In genomic region chr9:41272879-41273548, GRCh38 we compare ENCODE assay signal across 8 cellular contexts.
DNase-seq lines count a peak whose midpoint lies in the region; ATAC-seq and TF ChIP-seq lines count a peak whose summit lies in the region.
"Not testable (repeated sequence)": the region's sequence is repeated elsewhere in the genome, so short reads cannot be mapped to it uniquely, and the experiment has no call there.

No MANE protein-coding gene starts in this region.

- H3K27me3 ChIP-seq in Caco-2 (replicated peaks; ENCODE audit: control insufficient read depth, insufficient read depth, low read length); foreskin keratinocyte: not testable (repeated sequence)

- H3K27ac Mint-ChIP-seq in Caco-2 (ENCODE audit: unreplicated experiment); activated naive CD4-positive, alpha-beta T cell treated with anti-CD3 and anti-CD28 coated beads, Interleukin-2, amount 10 ng/mL, durations not matched to agents 7 days and 5 days; naive B cell: not testable (repeated sequence)

- not testable (repeated sequence) for H3K9me3 ChIP-seq in Caco-2

- peak overlapping the region; percentile 27 for H3K4me3 ChIP-seq in Caco-2 (ENCODE audit: low read depth, low read length)

- H3K27ac ChIP-seq in foreskin keratinocyte, result not testable (repeated sequence)

- POLR2A ChIA-PET in Caco-2 (lab: Charles Lee), result not testable (repeated sequence)

- H3K36me3 Mint-ChIP-seq in Caco-2 (ENCODE audit: insufficient read depth, unreplicated experiment); activated naive CD4-positive, alpha-beta T cell treated with anti-CD3 and anti-CD28 coated beads, Interleukin-2, amount 10 ng/mL, durations not matched to agents 7 days and 5 days; naive B cell: not testable (repeated sequence)

- TF ChIP-seq CTCF in Caco-2 (IDR thresholded peaks at IDR 0.05; ENCODE audit: insufficient read depth in 1 of 2, low read depth in 1 of 2, low read length in 1 of 2, severe bottlenecking in 1 of 2, unreplicated experiment in 1 of 2); foreskin keratinocyte (conservative IDR thresholded peaks at IDR 0.05): not testable (repeated sequence)

- not testable (repeated sequence) for BruUV-seq in Caco-2 (replicated peaks; lab: Mats Ljungman, UMichigan)

- H3K4me3 Mint-ChIP-seq in Caco-2 (ENCODE audit: unreplicated experiment), result not testable (repeated sequence)
- H3K4me3 Mint-ChIP-seq in activated naive CD4-positive, alpha-beta T cell treated with anti-CD3 and anti-CD28 coated beads, Interleukin-2, amount 10 ng/mL, durations not matched to agents 7 days and 5 days, result peak overlapping the region; percentile 48
- peak overlapping the region in 3 of 8 donors; percentile 13 to 32 (median 16) for H3K4me3 Mint-ChIP-seq in naive B cell

- CTCF ChIA-PET in Caco-2 (lab: Charles Lee); activated naive CD4-positive, alpha-beta T cell treated with anti-CD3 and anti-CD28 coated beads, Interleukin-2, amount 10 ng/mL, durations not matched to agents 7 days and 5 days (lab: Charles Lee): not testable (repeated sequence)

- in situ Hi-C loops in SK-MEL-5 (cut with HindIII; ENCODE audit: low pct_unique_long_range_greater_than_20kb, low sequenced_read_pairs), result not testable (repeated sequence)

- ATAC-seq in GM19463 (IDR thresholded peaks at IDR 0.05; ENCODE audit: unreplicated experiment) (peak; percentile 28), HG03135 (IDR thresholded peaks at IDR 0.05; ENCODE audit: unreplicated experiment) (peak; percentile 40), foreskin keratinocyte (peak; percentile 32)
- ATAC-seq in naive B cell (ENCODE audit: low read depth in 2 of 2), result not testable (repeated sequence)

- H3K27me3 Mint-ChIP-seq in Caco-2 (ENCODE audit: insufficient read depth, unreplicated experiment); activated naive CD4-positive, alpha-beta T cell treated with anti-CD3 and anti-CD28 coated beads, Interleukin-2, amount 10 ng/mL, durations not matched to agents 7 days and 5 days; naive B cell: not testable (repeated sequence)

- H3K4me1 Mint-ChIP-seq in Caco-2 (ENCODE audit: low read depth, unreplicated experiment); activated naive CD4-positive, alpha-beta T cell treated with anti-CD3 and anti-CD28 coated beads, Interleukin-2, amount 10 ng/mL, durations not matched to agents 7 days and 5 days; naive B cell: not testable (repeated sequence)

- intact Hi-C loops in Caco-2 (cut with micrococcal nuclease; ENCODE audit: unreplicated experiment), result not testable (repeated sequence)

- H3K9me3 Mint-ChIP-seq in Caco-2 (ENCODE audit: unreplicated experiment); activated naive CD4-positive, alpha-beta T cell treated with anti-CD3 and anti-CD28 coated beads, Interleukin-2, amount 10 ng/mL, durations not matched to agents 7 days and 5 days; naive B cell: not testable (repeated sequence)

- not testable (repeated sequence) for H3K36me3 ChIP-seq in Caco-2 (ENCODE audit: control insufficient read depth, insufficient read depth, low read length)

- DNase-seq in Caco-2, result not testable (repeated sequence)
- DNase-seq in SK-MEL-5 (ENCODE audit: low read depth, low spot score) (peak; percentile 2), foreskin keratinocyte (peak in 1 of 2 donors; percentile 5), naive B cell (peak; percentile 33)
- DNase-seq in activated naive CD4-positive, alpha-beta T cell treated with anti-CD3 and anti-CD28 coated beads, Interleukin-2, amount 10 ng/mL, durations not matched to agents 7 days and 5 days, result peak; percentile 53
- DNase-seq in stimulated activated CD8-positive, alpha-beta memory T cell treated with anti-CD3 and anti-CD28 coated beads, Interleukin-15, amount 100 ng/mL, for 48 hours (ENCODE audit: low read depth in 2 of 2), result peak; percentile 16 to 21

- not testable (repeated sequence) for H3K4me1 ChIP-seq in Caco-2, foreskin keratinocyte
